ENCODE assay signal across 9 cellular contexts in genomic region chr15:42735382-42736165, GRCh38. TPM values are rescaled to one million over a fixed set of nuclear protein-coding genes. Genes with fewer than 3 reads are reported as not detected.
DNase-seq lines count a peak whose midpoint lies in the region; ATAC-seq, FAIRE-seq and TF ChIP-seq lines count a peak whose summit lies in the region.
"Had no signal": no experiment of that assay in that cellular context is flagged by ENCODE, and none has a peak within 500 bp of the region (broad histone marks: within the 10 kb centered on the region; RNA-seq: fewer than 3 reads in every experiment).

No MANE protein-coding gene starts in this region.

- H3K4me1 ChIP-seq in astrocyte (ENCODE audit: insufficient read depth, low read length) (peaks cover 10% of the 10 kb centered on the region), liver (ENCODE audit: control insufficient read depth in 4 of 4, insufficient read depth in 4 of 4, low read length in 3 of 4) (peaks cover 3 to 21% (median 16%) of the 10 kb centered on the region in 4 donors), tibial artery (peaks cover 0 to 23% (median 12%) of the 10 kb centered on the region in 4 donors)

- WGBS in liver = 93% methylated on average over 19 of the region's 19 CpGs

- H3K27ac ChIP-seq in astrocyte (ENCODE audit: low read depth, low read length) (no peak overlapping the region), liver (ENCODE audit: low read depth in 1 of 2, low read length in 2 of 2) (no peak overlapping the region), tibial artery (peak overlapping the region; percentile 82 to 83)

- H3K4me3 ChIP-seq in astrocyte (ENCODE audit: insufficient read depth, low read depth, low read length) (peak overlapping the region; percentile 83), liver (ENCODE audit: low read depth in 1 of 3, low read length in 3 of 3) (peak overlapping the region in 2 of 3 donors; percentile 93 to 97), tibial artery (peak overlapping the region; percentile 70 to 91)

- no peaks in the 10 kb centered on the region for H3K27me3 ChIP-seq in astrocyte (ENCODE audit: insufficient read depth, low read length)
- H3K27me3 ChIP-seq in liver (ENCODE audit: control insufficient read depth in 4 of 4, insufficient read depth in 4 of 4, low read length in 3 of 4) = no peaks in the 10 kb centered on the region
- no peaks in the 10 kb centered on the region for H3K27me3 ChIP-seq in tibial artery

- DNase-seq in activated T-cell treated with anti-CD3 and anti-CD28 coated beads, Interleukin-2, amount 50 U/mL, for 4 hours = no peak
- no peak for DNase-seq in activated T-cell treated with anti-CD3 and anti-CD28 coated beads for 4 hours
- DNase-seq in astrocyte (ENCODE audit: low read depth) = no peak
- DNase-seq in tibial artery = peak in 1 of 2 donors; percentile 66
- DNase-seq in NCI-H1092 (lab: John Stamatoyannopoulos, UW) = no peak
- no peak for DNase-seq in inferior parietal cortex (ENCODE audit: extremely low spot score)
- DNase-seq: activated CD4-positive, alpha-beta T cell treated with anti-CD3 and anti-CD28 coated beads for 1 hour had no signal

- no peak for TF ChIP-seq RAD21 in liver (IDR thresholded peaks at IDR 0.05)

- ATAC-seq in activated T-cell treated with anti-CD3 and anti-CD28 coated beads, Interleukin-2, amount 50 U/mL, for 4 hours = no peak
- no peak for ATAC-seq in HG03521 (IDR thresholded peaks at IDR 0.05; ENCODE audit: unreplicated experiment)

- peak overlapping the region; percentile 94 for H3K4me2 ChIP-seq in astrocyte (ENCODE audit: low read length)

- FAIRE-seq in astrocyte (lab: Jason Lieb, UNC) = no peak

- TF ChIP-seq CTCF in astrocyte (IDR thresholded peaks at IDR 0.05; ENCODE audit: insufficient read depth, low read depth, low read length) (no peak), liver (IDR thresholded peaks at IDR 0.05; ENCODE audit: low read depth, low read length, missing input control) (no peak), tibial artery (IDR thresholded peaks at IDR 0.05) (no peak)

- peak overlapping the region; percentile 90 for H3K9ac ChIP-seq in astrocyte (ENCODE audit: low read length)
- peak overlapping the region; percentile 43 to 72 for H3K9ac ChIP-seq in liver (ENCODE audit: low read depth in 1 of 2, low read length in 2 of 2)

- H3K36me3 ChIP-seq in astrocyte (ENCODE audit: insufficient read depth, low read length) (peaks cover 14% of the 10 kb centered on the region), liver (ENCODE audit: control insufficient read depth in 4 of 4, insufficient read depth in 3 of 4, low read depth in 1 of 4, low read length in 3 of 4) (peaks cover 8 to 43% (median 29%) of the 10 kb centered on the region in 4 donors), tibial artery (peaks cover 18 to 51% (median 44%) of the 10 kb centered on the region in 3 donors)

- no peak overlapping the region for H2AFZ ChIP-seq in astrocyte (ENCODE audit: low read depth, low read length)

- peaks cover 15% of the 10 kb centered on the region for H3K79me2 ChIP-seq in astrocyte (ENCODE audit: insufficient read depth, low read length)

- peaks cover 22% of the 10 kb centered on the region for H3K4me1 Mint-ChIP-seq in activated T-cell treated with anti-CD3 and anti-CD28 coated beads, Interleukin-2, amount 50 U/mL, for 4 hours (ENCODE audit: low read depth)
- H3K4me1 Mint-ChIP-seq in astrocyte (ENCODE audit: low read depth, unreplicated experiment) = no peaks in the 10 kb centered on the region

- H3K27ac Mint-ChIP-seq in astrocyte (ENCODE audit: unreplicated experiment) = no peak overlapping the region

- H4K20me1 ChIP-seq in astrocyte (ENCODE audit: insufficient read depth, low read length) = peaks cover 28% of the 10 kb centered on the region

- H3K36me3 Mint-ChIP-seq in activated T-cell treated with anti-CD3 and anti-CD28 coated beads, Interleukin-2, amount 50 U/mL, for 4 hours (ENCODE audit: insufficient read depth) = peaks cover 19% of the 10 kb centered on the region
- peaks cover 14% of the 10 kb centered on the region for H3K36me3 Mint-ChIP-seq in astrocyte (ENCODE audit: low read depth, unreplicated experiment)

- peak overlapping the region; percentile 79 for H3K4me3 Mint-ChIP-seq in activated T-cell treated with anti-CD3 and anti-CD28 coated beads, Interleukin-2, amount 50 U/mL, for 4 hours
- H3K4me3 Mint-ChIP-seq in astrocyte (ENCODE audit: unreplicated experiment) = peak overlapping the region; percentile 84

- intact Hi-C loops in tibial artery (cut with DNase I; ENCODE audit: low total_unique reads) = loop anchor here (10.0 kb wide), 1 partner anchor 189 kb away; the partner anchor contains the start of gene TTBK2

- no peaks in the 10 kb centered on the region for H3K27me3 Mint-ChIP-seq in activated T-cell treated with anti-CD3 and anti-CD28 coated beads, Interleukin-2, amount 50 U/mL, for 4 hours (ENCODE audit: low read depth)
- no peaks in the 10 kb centered on the region for H3K27me3 Mint-ChIP-seq in astrocyte (ENCODE audit: low read depth, unreplicated experiment)

- no peaks in the 10 kb centered on the region for H3K9me3 Mint-ChIP-seq in activated T-cell treated with anti-CD3 and anti-CD28 coated beads, Interleukin-2, amount 50 U/mL, for 4 hours
- no peaks in the 10 kb centered on the region for H3K9me3 Mint-ChIP-seq in astrocyte (ENCODE audit: unreplicated experiment)

- H3K9me3 ChIP-seq in astrocyte (ENCODE audit: insufficient read depth, low read depth, low read length) (no peaks in the 10 kb centered on the region), liver (ENCODE audit: control insufficient read depth in 4 of 4, low read length in 3 of 4) (no peaks in the 10 kb centered on the region), tibial artery (no peaks in the 10 kb centered on the region)

TF ChIP-seq in liver, 16 proteins besides CTCF, POLR2A, EP300 and RAD21:
- no peak for TF ChIP-seq YY1 (IDR thresholded peaks at IDR 0.05)
- no peak for TF ChIP-seq NR2F2 (IDR thresholded peaks at IDR 0.05)
- TF ChIP-seq FOXA2 (IDR thresholded peaks at IDR 0.05) = no peak
- no peak for TF ChIP-seq ZBTB33 (IDR thresholded peaks at IDR 0.05)
- no peak for TF ChIP-seq RXRA (IDR thresholded peaks at IDR 0.05)
- TF ChIP-seq TAF1 (conservative IDR thresholded peaks at IDR 0.05) = no peak
- TF ChIP-seq HNF4G (IDR thresholded peaks at IDR 0.05) = no peak
- no peak for TF ChIP-seq GABPA (IDR thresholded peaks at IDR 0.05 in 1 of 2, conservative IDR thresholded peaks at IDR 0.05 in 1 of 2)
- no peak for TF ChIP-seq EGR1 (IDR thresholded peaks at IDR 0.05; ENCODE audit: low read depth in 2 of 2)
- no peak for TF ChIP-seq ATF3 (IDR thresholded peaks at IDR 0.05)
- no peak for TF ChIP-seq MAX (IDR thresholded peaks at IDR 0.05)
- TF ChIP-seq HNF4A (conservative IDR thresholded peaks at IDR 0.05) = no peak
- TF ChIP-seq SP1 (IDR thresholded peaks at IDR 0.05) = no peak
- no peak for TF ChIP-seq JUND (IDR thresholded peaks at IDR 0.05)
- no peak for TF ChIP-seq REST (IDR thresholded peaks at IDR 0.05)
- no peak for TF ChIP-seq FOXA1 (IDR thresholded peaks at IDR 0.05)

RNA-seq across cellular contexts. Expression of gene CDAN1, which starts 1.4 kb away (rescaled TPM):
- 10 to 100 TPM; 12.8 to 17.1 (median 13.7) TPM for total RNA-seq in activated T-cell treated with anti-CD3 and anti-CD28 coated beads, Interleukin-2, amount 50 U/mL, for 4 hours
- 10.7 and 14.6 TPM in 2 replicates for total RNA-seq in astrocyte
- total RNA-seq in liver = 1 to 10 TPM; 9.4 to 9.5 TPM
- 1 to 10 TPM; 2.4 to 4.9 TPM for polyA plus RNA-seq in liver

Comparison
In these comparisons a context has a peak if more than half of its experiments do, and no peak if none do; other contexts are left out.
1. H3K27ac ChIP-seq: peak in tibial artery (2 of 2); none in astrocyte (single experiment) and liver (0 of 2).
2. Peak in every context shown above with its lines, with median percentiles within 50 percentile points of each other: H3K4me3 ChIP-seq.